In genomic region chr6:12172572-12172971, GRCh38 we compare ENCODE assay signal across 7 cellular contexts.
"Had no signal": no experiment of that assay in that cellular context is flagged by ENCODE, and none has a peak within 500 bp of the region (broad histone marks: within the 10 kb centered on the region; RNA-seq: fewer than 3 reads in every experiment).

No MANE protein-coding gene starts in this region.

- FAIRE-seq: HTR-8/SVneo, K562 had no signal

- H3K36me3 ChIP-seq: HAP-1 had no signal

- DNase-seq: GM23248, GOT3, H7, IMR-90 had no signal

- H3K4me3 ChIP-seq: GM23248, HAP-1, K562 had no signal

- H3K27ac ChIP-seq: GM23248 had no signal

- H3K9me3 ChIP-seq: HAP-1 had no signal

- H3K9ac ChIP-seq: GM23248 had no signal
